ENCODE assay signal across 25 cellular contexts in the genomic region with DNA sequence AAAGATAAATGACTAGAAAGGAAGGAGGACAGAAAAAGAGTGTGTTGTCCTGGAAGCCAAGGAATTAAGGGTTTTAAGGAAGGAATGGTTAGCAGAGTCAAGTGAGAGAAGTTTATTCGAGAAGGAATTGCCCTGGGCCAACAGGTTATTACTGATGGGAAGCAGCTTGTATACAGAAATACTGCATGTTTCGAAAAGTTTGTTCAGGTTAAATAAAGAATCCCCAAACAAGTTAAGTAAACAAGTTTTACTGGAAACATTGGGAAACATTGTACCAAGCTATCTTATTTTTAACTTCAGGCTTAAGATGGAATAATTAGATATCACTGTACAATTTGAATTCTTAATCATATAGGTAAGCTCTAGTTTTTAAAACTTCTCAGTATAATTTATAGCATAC.
"Had no signal": no experiment of that assay in that cellular context is flagged by ENCODE, and none has a peak within 500 bp of the region (broad histone marks: within the 10 kb centered on the region; RNA-seq: fewer than 3 reads in every experiment).

No MANE protein-coding gene starts in this region.

- H3K27ac ChIP-seq: epithelial cell of prostate, esophagus muscularis mucosa, foreskin keratinocyte, neural progenitor cell, ovary, spleen, stomach, thoracic aorta, transverse colon had no signal

- H3K4me1 Mint-ChIP-seq: immature natural killer cell, neural progenitor cell had no signal

- H3K4me1 ChIP-seq: esophagus muscularis mucosa, foreskin keratinocyte, spleen, transverse colon had no signal

- H2AFZ ChIP-seq: neural progenitor cell had no signal

- H3K27ac Mint-ChIP-seq: dendritic cell treated with granulocyte-macrophage colony-stimulating factor and Interleukin-4, amounts not matched to agents 40 ng/mL and 50 ng/mL, for 4 days; natural killer cell treated with Interleukin-12 subunit alpha and Interleukin-12 subunit beta and Interleukin-15 and Interleukin-18, amount 100 ng/mL, for 72 hours; neural progenitor cell had no signal

- H3K36me3 ChIP-seq: neural progenitor cell, ovary had no signal

- DNase-seq: cerebellar nuclear complex; effector memory CD8-positive, alpha-beta T cell; foreskin keratinocyte; immature natural killer cell; left ventricle myocardium superior; mucosa of descending colon; nucleus accumbens; ovary; retina; spleen; stimulated activated CD4-positive, alpha-beta T cell treated with anti-CD3 and anti-CD28 coated beads, Interleukin-15, amount 100 ng/mL, for 24 hours; stimulated activated CD4-positive, alpha-beta T cell treated with anti-CD3 and anti-CD28 coated beads, Interleukin-1b, Interleukin-23, amount 100 ng/mL, for 48 hours; stimulated activated CD4-positive, alpha-beta T cell treated with anti-CD3 and anti-CD28 coated beads, Interleukin-4, amount 100 ng/mL, for 4 hours; stimulated activated naive CD4-positive, alpha-beta T cell; stomach; substantia nigra; transverse colon had no signal

- H3K27me3 ChIP-seq: esophagus muscularis mucosa, foreskin keratinocyte, neural progenitor cell, ovary, spleen, stomach, transverse colon had no signal

- H3K27me3 Mint-ChIP-seq: dendritic cell treated with granulocyte-macrophage colony-stimulating factor and Interleukin-4, amounts not matched to agents 40 ng/mL and 50 ng/mL, for 4 days; effector memory CD8-positive, alpha-beta T cell; natural killer cell treated with Interleukin-12 subunit alpha and Interleukin-12 subunit beta and Interleukin-15 and Interleukin-18, amount 100 ng/mL, for 72 hours; progenitor cell of endocrine pancreas had no signal

- H3K4me2 ChIP-seq: neural progenitor cell had no signal

- H3K4me3 ChIP-seq: esophagus muscularis mucosa, mucosa of descending colon, neural progenitor cell, ovary, spleen, stomach, thoracic aorta, transverse colon had no signal

- ATAC-seq: effector memory CD8-positive, alpha-beta T cell; foreskin keratinocyte; left ventricle myocardium superior; mucosa of descending colon; natural killer cell treated with Interleukin-12 subunit alpha and Interleukin-12 subunit beta and Interleukin-15 and Interleukin-18, amount 100 ng/mL, for 72 hours; sciatic nerve had no signal

- H3K9me3 ChIP-seq: esophagus muscularis mucosa, mucosa of descending colon, ovary, spleen, stomach, thoracic aorta, transverse colon had no signal

- H3K4me3 Mint-ChIP-seq: dendritic cell treated with granulocyte-macrophage colony-stimulating factor and Interleukin-4, amounts not matched to agents 40 ng/mL and 50 ng/mL, for 4 days; effector memory CD8-positive, alpha-beta T cell; immature natural killer cell; natural killer cell treated with Interleukin-12 subunit alpha and Interleukin-12 subunit beta and Interleukin-15 and Interleukin-18, amount 100 ng/mL, for 72 hours; neural progenitor cell had no signal

- H3K9me3 Mint-ChIP-seq: dendritic cell treated with granulocyte-macrophage colony-stimulating factor and Interleukin-4, amounts not matched to agents 40 ng/mL and 50 ng/mL, for 4 days; effector memory CD8-positive, alpha-beta T cell; immature natural killer cell; natural killer cell treated with Interleukin-12 subunit alpha and Interleukin-12 subunit beta and Interleukin-15 and Interleukin-18, amount 100 ng/mL, for 72 hours; neural progenitor cell had no signal
